In genomic region chr7:32583791-32584190, GRCh38 we compare ENCODE assay signal across 20 cellular contexts.
DNase-seq lines count a peak whose midpoint lies in the region; ATAC-seq, FAIRE-seq and TF ChIP-seq lines count a peak whose summit lies in the region.
"Had no signal": no experiment of that assay in that cellular context is flagged by ENCODE, and none has a peak within 500 bp of the region (broad histone marks: within the 10 kb centered on the region; RNA-seq: fewer than 3 reads in every experiment).

No MANE protein-coding gene starts in this region.

- ATAC-seq in A549 (no peak), HG02938 (IDR thresholded peaks at IDR 0.05; ENCODE audit: unreplicated experiment) (no peak), HG03432 (IDR thresholded peaks at IDR 0.05; ENCODE audit: unreplicated experiment) (no peak)
- ATAC-seq: activated CD4-positive, alpha-beta T cell treated with anti-CD3 and anti-CD28 coated beads for 36 hours; heart right ventricle had no signal

- FAIRE-seq in A549 (lab: Jason Lieb, UNC) = no peak
- FAIRE-seq: D721Med, keratinocyte had no signal

- no peak for TF ChIP-seq RAD21 in A549 (conservative IDR thresholded peaks at IDR 0.05 in 1 of 2, IDR thresholded peaks at IDR 0.05 in 1 of 2)

- H3K27ac ChIP-seq in A549 = peak overlapping the region; percentile 96 to 98
- H3K27ac ChIP-seq: heart right ventricle, uterus had no signal

- DNase-seq in A549 (ENCODE audit: low read depth in 1 of 2, low spot score in 1 of 2) (no peak), EH (ENCODE audit: low read depth) (peak; percentile 94), NCI-H2171 (lab: John Stamatoyannopoulos, UW) (peak; percentile 80), fibroblast of gingiva (ENCODE audit: low read depth) (peak; percentile 92), HuH-7 (ENCODE audit: low spot score) (no peak)
- no peak for DNase-seq in T-helper 2 cell treated with Interferon-gamma antibody and Interleukin-4, amounts not matched to agents 5 μg/mL and 100 μg/mL, for 36 hours (ENCODE audit: low spot score)
- DNase-seq: activated CD4-positive, alpha-beta T cell treated with anti-CD3 and anti-CD28 coated beads for 36 hours; activated CD8-positive, alpha-beta memory T cell treated with anti-CD3 and anti-CD28 coated beads, Interleukin-2, amount 50 U/mL, for 4 hours; heart right ventricle; KBM-7; NCI-H1092 treated with DMSO at 0.1 percent for 48 hours; NCI-H2227 treated with DMSO at 0.1 percent for 48 hours; Right ventricle myocardium superior; T-helper 2 cell; uterus had no signal

- no peaks in the 10 kb centered on the region for H3K27me3 Mint-ChIP-seq in T-helper 2 cell treated with Interferon-gamma antibody and Interleukin-4, amounts not matched to agents 5 μg/mL and 100 μg/mL, for 36 hours (ENCODE audit: low read depth)
- H3K27me3 Mint-ChIP-seq: activated CD4-positive, alpha-beta T cell treated with anti-CD3 and anti-CD28 coated beads for 36 hours had no signal

- H3K4me1 ChIP-seq in A549 = peaks cover 88% of the 10 kb centered on the region
- H3K4me1 ChIP-seq: uterus had no signal

- no peak for TF ChIP-seq CTCF in A549 (IDR thresholded peaks at IDR 0.05)

- H3K36me3 Mint-ChIP-seq in T-helper 2 cell treated with Interferon-gamma antibody and Interleukin-4, amounts not matched to agents 5 μg/mL and 100 μg/mL, for 36 hours (ENCODE audit: low read depth) = peaks cover 52% of the 10 kb centered on the region

- H3K4me3 Mint-ChIP-seq in T-helper 2 cell treated with Interferon-gamma antibody and Interleukin-4, amounts not matched to agents 5 μg/mL and 100 μg/mL, for 36 hours = no peak overlapping the region
- H3K4me3 Mint-ChIP-seq: activated CD4-positive, alpha-beta T cell treated with anti-CD3 and anti-CD28 coated beads for 36 hours; neural crest cell had no signal

- no peak overlapping the region for H3K4me3 ChIP-seq in A549
- H3K4me3 ChIP-seq: heart right ventricle, uterus had no signal

- no peak for TF ChIP-seq POLR2A in A549 (IDR thresholded peaks at IDR 0.05; ENCODE audit: low read length)

- H3K4me1 Mint-ChIP-seq in T-helper 2 cell treated with Interferon-gamma antibody and Interleukin-4, amounts not matched to agents 5 μg/mL and 100 μg/mL, for 36 hours (ENCODE audit: low read depth) = peaks cover 22% of the 10 kb centered on the region

- WGBS in A549 (ENCODE audit: missing lambda C conversion rate) = 80% methylated on average over 4 of the region's 4 CpGs

- H3K9me3 Mint-ChIP-seq in T-helper 2 cell treated with Interferon-gamma antibody and Interleukin-4, amounts not matched to agents 5 μg/mL and 100 μg/mL, for 36 hours = no peaks in the 10 kb centered on the region
- H3K9me3 Mint-ChIP-seq: neural crest cell had no signal

- CTCF ChIA-PET in A549 (lab: Yijun Ruan, JAX) = no interaction called here

- TF ChIP-seq EP300 in A549 (IDR thresholded peaks at IDR 0.05) = no peak

- H3K27ac Mint-ChIP-seq in T-helper 2 cell treated with Interferon-gamma antibody and Interleukin-4, amounts not matched to agents 5 μg/mL and 100 μg/mL, for 36 hours = no peak overlapping the region

- H3K4me2 ChIP-seq in A549 = 0 out of 3 replicates have a peak overlapping the region, but pooled peaks have one; percentile 10

- POLR2A ChIA-PET in A549 (lab: Yijun Ruan, JAX) = interaction anchor here (0.6 kb wide), 1 partner anchor 88 kb away, joined by 4 read pairs; the partner anchor contains the start of gene AVL9

- H3K9me3 ChIP-seq in A549 = no peaks in the 10 kb centered on the region
- H3K9me3 ChIP-seq: heart right ventricle, uterus had no signal

TF ChIP-seq in A549, 52 proteins besides CTCF, POLR2A, EP300 and RAD21:
- 0 out of 4 replicates have a peak, but pooled peaks of 1 of the 2 experiments have one; percentile 13 for TF ChIP-seq CEBPB (IDR thresholded peaks at IDR 0.05)
- TF ChIP-seq JUN (IDR thresholded peaks at IDR 0.05) = 0 out of 5 replicates have a peak, but pooled peaks of 1 of the 2 experiments have one; percentile 21
- TF ChIP-seq TP53 (CRISPR knock-in tag; IDR thresholded peaks at IDR 0.05) = no peak
TF ChIP-seq in A549: peak in this region for 2.

Comparison
In these comparisons a context has a peak if more than half of its experiments do, and no peak if none do; other contexts are left out.
1. DNase-seq: peak in EH (single experiment), NCI-H2171 (single experiment) and fibroblast of gingiva (single experiment); none in A549 (0 of 2), T-helper 2 cell treated with Interferon-gamma antibody and Interleukin-4, amounts not matched to agents 5 μg/mL and 100 μg/mL, for 36 hours (single experiment) and HuH-7 (single experiment).